1 cellular context compared by ENCODE assay signal in genomic region chr19:18839465-18840287, GRCh38.
TF ChIP-seq lines count a peak whose summit lies in the region.

No MANE protein-coding gene starts in this region.

TF ChIP-seq in HCT116, 20 proteins besides CTCF, POLR2A, EP300 and RAD21 (continued from another document):
- TF ChIP-seq REST (IDR thresholded peaks at IDR 0.05; ENCODE audit: low read depth), result no peak
- TF ChIP-seq ZNF274 (IDR thresholded peaks at IDR 0.05; ENCODE audit: low read depth, low read length), result no peak
- TF ChIP-seq YY1 (IDR thresholded peaks at IDR 0.05; ENCODE audit: extremely low read depth, insufficient replicate concordance, low read depth, low read length), result no peak
- no peak for TF ChIP-seq ELF1 (IDR thresholded peaks at IDR 0.05; ENCODE audit: borderline replicate concordance, low read depth)
